Comparison of ENCODE assay signal across 22 cellular contexts in genomic region chr6:11201015-11201414, GRCh38. TPM values are rescaled to one million over a fixed set of nuclear protein-coding genes. Genes with fewer than 3 reads are reported as not detected.
A peak's percentile ranks its signal among the peaks of the same experiment; 100 is the strongest.
DNase-seq lines count a peak whose midpoint lies in the region; ATAC-seq and TF ChIP-seq lines count a peak whose summit lies in the region.
"Had no signal": no experiment of that assay in that cellular context is flagged by ENCODE, and none has a peak within 500 bp of the region (broad histone marks: within the 10 kb centered on the region; RNA-seq: fewer than 3 reads in every experiment).

No MANE protein-coding gene starts in this region.

- no TSS peak for BruUV-seq in MCF 10A (replicated peaks; lab: Mats Ljungman, UMichigan)

- TF ChIP-seq POLR2A in breast epithelium (IDR thresholded peaks at IDR 0.05) (no peak), testis (IDR thresholded peaks at IDR 0.05) (no peak)

- H2BK5ac ChIP-seq in mesenchymal stem cell (ENCODE audit: low read depth, low read length, poor library complexity, severe bottlenecking): no peak overlapping the region

- H2AK5ac ChIP-seq in mesenchymal stem cell (ENCODE audit: low read length, severe bottlenecking): peak overlapping the region; percentile 15

- H4K91ac ChIP-seq in mesenchymal stem cell (ENCODE audit: low read length): peak overlapping the region; percentile 77

- TF ChIP-seq CTCF in breast epithelium (IDR thresholded peaks at IDR 0.05): no peak
- no peak for TF ChIP-seq CTCF in MCF 10A (IDR thresholded peaks at IDR 0.05; ENCODE audit: unreplicated experiment)
- TF ChIP-seq CTCF in testis (IDR thresholded peaks at IDR 0.05): no peak

- peak overlapping the region; percentile 65 for H2BK120ac ChIP-seq in mesenchymal stem cell (ENCODE audit: low read depth, low read length)

- H3K4me3 ChIP-seq in breast epithelium: no peak overlapping the region
- no peak overlapping the region for H3K4me3 ChIP-seq in mesenchymal stem cell (ENCODE audit: insufficient read depth in 1 of 2, low read depth in 1 of 2, low read length in 2 of 2)
- no peak overlapping the region for H3K4me3 ChIP-seq in testis
- H3K4me3 ChIP-seq: transverse colon had no signal

- POLR2A ChIA-PET in MCF 10A (lab: Yijun Ruan, JAX): interaction anchor here (0.9 kb wide), 1 partner anchor 57 kb away, joined by 4 read pairs; no protein-coding TSS in a partner anchor

- H2BK12ac ChIP-seq in mesenchymal stem cell (ENCODE audit: low read length in 2 of 2): peak overlapping the region; percentile 22 to 75

- no peak overlapping the region for H3K4me2 ChIP-seq in mesenchymal stem cell (ENCODE audit: low read length, poor library complexity, severe bottlenecking)

- H3K27ac ChIP-seq in breast epithelium (peak overlapping the region; percentile 8 to 80), mesenchymal stem cell (ENCODE audit: low read length, poor library complexity, severe bottlenecking) (no peak overlapping the region), testis (peak overlapping the region; percentile 58 to 70)
- H3K27ac ChIP-seq: transverse colon had no signal

- H4K8ac ChIP-seq in mesenchymal stem cell (ENCODE audit: low read length): peak overlapping the region; percentile 7

- peaks cover 0 to 6% of the 10 kb centered on the region in 2 donors for H3K4me1 ChIP-seq in breast epithelium
- H3K4me1 ChIP-seq in mesenchymal stem cell (ENCODE audit: control insufficient read depth, insufficient read depth, low read depth, low read length): peaks cover 14% of the 10 kb centered on the region
- peaks cover 47% of the 10 kb centered on the region for H3K4me1 ChIP-seq in testis

- H3K36me3 ChIP-seq in breast epithelium: no peaks in the 10 kb centered on the region
- peaks cover 0 to 11% of the 10 kb centered on the region in 2 experiments for H3K36me3 ChIP-seq in mesenchymal stem cell (ENCODE audit: control insufficient read depth in 1 of 2, insufficient read depth in 2 of 2, low read depth in 1 of 2, low read length in 2 of 2)
- H3K36me3 ChIP-seq in testis (ENCODE audit: low read depth, missing control alignments): no peaks in the 10 kb centered on the region

- 85% methylated on average over 3 of the region's 3 CpGs for WGBS in mesenchymal stem cell
- 49 to 62% methylated on average over 3 of the region's 3 CpGs for WGBS in testis, 2 donors

- no peak overlapping the region for H3K9ac ChIP-seq in mesenchymal stem cell (ENCODE audit: low read length)

- no peaks in the 10 kb centered on the region for H3K27me3 Mint-ChIP-seq in MCF 10A (ENCODE audit: insufficient read depth, unreplicated experiment)
- no peaks in the 10 kb centered on the region for H3K27me3 Mint-ChIP-seq in activated T-helper 17 cell treated with anti-CD3 and anti-CD28 coated beads, Interleukin-2, amount 50 U/mL, for 72 hours
- H3K27me3 Mint-ChIP-seq: stimulated activated memory B cell treated with anti-CD40 and anti-IgM and Interleukin-4, amounts not matched to agents 10 μg/mL and 1 μg/mL and 100 μg/mL, for 72 hours had no signal

- H3K27ac Mint-ChIP-seq in MCF 10A (ENCODE audit: low read depth, unreplicated experiment): no peak overlapping the region
- peak overlapping the region; percentile 28 for H3K27ac Mint-ChIP-seq in activated T-helper 17 cell treated with anti-CD3 and anti-CD28 coated beads, Interleukin-2, amount 50 U/mL, for 72 hours
- H3K27ac Mint-ChIP-seq: H9; stimulated activated memory B cell treated with anti-CD40 and anti-IgM and Interleukin-4, amounts not matched to agents 10 μg/mL and 1 μg/mL and 100 μg/mL, for 72 hours had no signal

- no peaks in the 10 kb centered on the region for H3K9me3 Mint-ChIP-seq in MCF 10A (ENCODE audit: unreplicated experiment)
- no peaks in the 10 kb centered on the region for H3K9me3 Mint-ChIP-seq in activated T-helper 17 cell treated with anti-CD3 and anti-CD28 coated beads, Interleukin-2, amount 50 U/mL, for 72 hours
- H3K9me3 Mint-ChIP-seq: activated T-cell treated with anti-CD3 and anti-CD28 coated beads, Interleukin-2, amount 50 U/mL, for 72 hours; H9; nephron; stimulated activated memory B cell treated with anti-CD40 and anti-IgM and Interleukin-4, amounts not matched to agents 10 μg/mL and 1 μg/mL and 100 μg/mL, for 72 hours had no signal

- CTCF ChIA-PET in MCF 10A (lab: Yijun Ruan, JAX): interaction anchor here (1.1 kb wide), 1 partner anchor 249 kb away, joined by 4 read pairs; no protein-coding TSS in a partner anchor

- H2BK15ac ChIP-seq in mesenchymal stem cell (ENCODE audit: low read depth, poor library complexity, severe bottlenecking): no peak overlapping the region

- peaks cover 5% of the 10 kb centered on the region for H3K4me1 Mint-ChIP-seq in MCF 10A (ENCODE audit: insufficient read depth, unreplicated experiment)
- H3K4me1 Mint-ChIP-seq in activated T-helper 17 cell treated with anti-CD3 and anti-CD28 coated beads, Interleukin-2, amount 50 U/mL, for 72 hours: peaks cover 35% of the 10 kb centered on the region

- peaks cover 15% of the 10 kb centered on the region for H3K79me1 ChIP-seq in mesenchymal stem cell (replicated peaks; ENCODE audit: low read length, poor library complexity, severe bottlenecking)

- intact Hi-C loops in breast epithelium (cut with DNase I; ENCODE audit: low total_unique reads) (no loop called here), MCF 10A (cut with micrococcal nuclease) (no loop called here), testis (cut with DNase I; ENCODE audit: low total_unique reads) (no loop called here)

- H3K9me3 ChIP-seq in breast epithelium (no peaks in the 10 kb centered on the region), mesenchymal stem cell (ENCODE audit: control insufficient read depth, low read length) (no peaks in the 10 kb centered on the region), testis (no peaks in the 10 kb centered on the region)
- H3K9me3 ChIP-seq: transverse colon had no signal

- H3K36me3 Mint-ChIP-seq in MCF 10A (ENCODE audit: insufficient read depth, unreplicated experiment): no peaks in the 10 kb centered on the region
- peaks cover 83% of the 10 kb centered on the region for H3K36me3 Mint-ChIP-seq in activated T-helper 17 cell treated with anti-CD3 and anti-CD28 coated beads, Interleukin-2, amount 50 U/mL, for 72 hours (ENCODE audit: low read depth)

- H3K18ac ChIP-seq in mesenchymal stem cell (ENCODE audit: low read depth in 1 of 2, low read length in 2 of 2): peak overlapping the region; percentile 37 to 73

- H3K4ac ChIP-seq in mesenchymal stem cell (ENCODE audit: low read depth in 1 of 2, low read length in 2 of 2): peak overlapping the region; percentile 3 to 16

- peak overlapping the region in 1 of 2 experiments; percentile 38 for H3K14ac ChIP-seq in mesenchymal stem cell (ENCODE audit: low read length in 2 of 2)

- H2AFZ ChIP-seq in mesenchymal stem cell (ENCODE audit: low read depth, low read length): no peak overlapping the region

- no peak overlapping the region for H3K23ac ChIP-seq in mesenchymal stem cell (ENCODE audit: low read length in 2 of 2)

- no peaks in the 10 kb centered on the region for H3K27me3 ChIP-seq in breast epithelium
- H3K27me3 ChIP-seq in mesenchymal stem cell (ENCODE audit: control insufficient read depth in 1 of 2, insufficient read depth in 1 of 2, low read length in 2 of 2): no peaks in the 10 kb centered on the region
- H3K27me3 ChIP-seq in testis: no peaks in the 10 kb centered on the region
- H3K27me3 ChIP-seq: transverse colon had no signal

- no peak overlapping the region for H3K4me3 Mint-ChIP-seq in MCF 10A (ENCODE audit: unreplicated experiment)
- no peak overlapping the region for H3K4me3 Mint-ChIP-seq in activated T-helper 17 cell treated with anti-CD3 and anti-CD28 coated beads, Interleukin-2, amount 50 U/mL, for 72 hours
- H3K4me3 Mint-ChIP-seq: H9; nephron; stimulated activated memory B cell treated with anti-CD40 and anti-IgM and Interleukin-4, amounts not matched to agents 10 μg/mL and 1 μg/mL and 100 μg/mL, for 72 hours had no signal

- ATAC-seq in activated T-helper 17 cell treated with anti-CD3 and anti-CD28 coated beads, Interleukin-2, amount 50 U/mL, for 72 hours (replicated peaks): no peak
- ATAC-seq: stimulated activated memory B cell treated with anti-CD40 and anti-IgM and Interleukin-4, amounts not matched to agents 10 μg/mL and 1 μg/mL and 100 μg/mL, for 72 hours had no signal

- no peak for DNase-seq in breast epithelium (ENCODE audit: low spot score in 2 of 2)
- DNase-seq in MCF 10A (ENCODE audit: unreplicated experiment): no peak
- DNase-seq in mesenchymal stem cell: no peak
- peak; percentile 88 for DNase-seq in testis
- no peak for DNase-seq in NCI-H345 (lab: John Stamatoyannopoulos, UW)
- DNase-seq in iPS-NIHi11 (ENCODE audit: low spot score): no peak
- no peak for DNase-seq in retina
- DNase-seq: activated CD4-positive, alpha-beta T cell treated with anti-CD3 and anti-CD28 coated beads, Interleukin-2, amount 50 U/mL, for 4 hours; activated T-cell treated with anti-CD3 and anti-CD28 coated beads, Interleukin-2, amount 50 U/mL, for 72 hours; caudate nucleus; effector CD4-positive, alpha-beta T cell; H9; kidney; mesendoderm; NCI-H1694; NCI-H446; NK-92 treated with Interleukin-12 subunit alpha and Interleukin-12 subunit beta, amount 100 ng/mL, for 24 hours; stimulated activated CD4-positive, alpha-beta T cell treated with anti-CD3 and anti-CD28 coated beads, Interleukin-15, amount 100 ng/mL, for 24 hours; transverse colon had no signal

RNA-seq across cellular contexts. Expression of gene NEDD9, which starts 31.5 kb away (rescaled TPM):
- total RNA-seq in breast epithelium (100 to 1,000 TPM in 1 of 3 donors, 10 to 100 TPM in 2; 41.4 to 108 (median 79.2) TPM), MCF 10A (2022) (2.2 and 4.4 TPM in 2 replicates), testis (10 to 100 TPM; 31.8 to 67.0 TPM)
- total RNA-seq in activated T-helper 17 cell treated with anti-CD3 and anti-CD28 coated beads, Interleukin-2, amount 50 U/mL, for 72 hours: 10 to 100 TPM; 36.9 to 39.4 TPM
- polyA plus RNA-seq in mesenchymal stem cell (2013, experiment 1 of 2): 6.1 TPM
- 6.1 TPM for polyA plus RNA-seq in mesenchymal stem cell (2013, experiment 2 of 2)
- polyA plus RNA-seq in testis (ENCODE audit: insufficient read depth, low read depth, low replicate concordance): 21.0 TPM
